Comparison of ENCODE assay signal across 8 cellular contexts in the genomic region with DNA sequence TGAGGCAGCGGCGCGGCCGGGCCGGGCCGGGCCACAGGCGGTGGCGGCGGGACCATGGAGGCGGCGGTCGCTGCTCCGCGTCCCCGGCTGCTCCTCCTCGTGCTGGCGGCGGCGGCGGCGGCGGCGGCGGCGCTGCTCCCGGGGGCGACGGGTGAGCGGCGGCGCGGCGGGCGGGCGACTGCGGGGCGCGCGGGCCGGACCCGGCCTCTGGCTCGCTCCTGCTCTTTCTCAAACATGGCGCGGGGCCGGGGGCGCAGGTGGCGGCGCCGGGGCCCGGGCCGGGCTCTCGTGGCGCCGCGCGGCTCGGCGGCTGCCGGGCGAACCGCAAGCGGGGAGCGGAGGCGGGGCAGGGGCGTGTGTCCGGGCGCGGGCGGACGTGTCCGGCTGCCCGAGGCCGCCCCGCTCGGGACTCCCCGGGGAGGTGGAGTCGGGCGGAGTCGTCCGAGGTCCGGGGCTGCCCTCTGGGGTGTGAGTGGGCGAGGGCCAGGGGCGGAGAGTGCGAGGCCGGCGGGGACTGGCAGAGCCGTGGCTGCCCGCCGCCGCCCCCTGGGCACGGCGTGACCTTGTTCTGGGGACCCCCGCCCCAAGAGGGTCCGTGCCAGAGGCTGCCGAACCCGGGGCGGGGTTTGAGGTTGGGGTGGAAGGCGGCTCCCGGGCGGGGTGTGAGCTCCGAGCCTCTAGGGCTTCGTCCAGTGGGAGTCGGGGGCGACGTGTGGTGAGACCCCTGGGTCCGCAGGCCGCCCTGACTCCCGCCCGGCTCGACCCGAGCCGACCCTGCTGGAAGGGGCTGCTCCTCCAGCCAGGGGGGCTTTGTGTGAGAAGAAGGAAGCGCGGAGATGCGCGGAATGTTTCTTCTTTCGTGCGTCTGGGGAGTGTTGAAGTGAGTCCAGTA. TPM values are rescaled to one million over a fixed set of nuclear protein-coding genes. Genes with fewer than 3 reads are reported as not detected.
DNase-seq lines count a peak whose midpoint lies in the region; FAIRE-seq and TF ChIP-seq lines count a peak whose summit lies in the region.

No MANE protein-coding gene starts in this region.

- no peak overlapping the region for H3K18ac ChIP-seq in H1 (ENCODE audit: extremely low read depth, low read length)
- peak overlapping the region; percentile 85 to 98 for H3K18ac ChIP-seq in mesenchymal stem cell (ENCODE audit: low read depth in 1 of 2, low read length in 2 of 2)

- peaks cover 6 to 47% of the 10 kb centered on the region in 2 experiments for H3K79me2 ChIP-seq in H1 (ENCODE audit: control insufficient read depth in 1 of 2, insufficient read depth in 2 of 2, low read length in 2 of 2)

- no peak for TF ChIP-seq EP300 in H1 (IDR thresholded peaks at IDR 0.05; ENCODE audit: borderline replicate concordance in 1 of 2, low read depth in 2 of 2, low read length in 2 of 2)

- POLR2A ChIA-PET in HEK293 (lab: Yijun Ruan, JAX) = interaction anchor here (0.7 to 1.9 kb wide), 5 partner anchors 9 to 104 kb away, joined by 3 to 5 read pairs (median 4); no protein-coding TSS in a partner anchor
- POLR2A ChIA-PET in activated CD4-positive, alpha-beta memory T cell treated with anti-CD3 and anti-CD28 coated beads for 36 hours (lab: Charles Lee) = interaction anchor here (0.9 to 1.9 kb wide), 4 partner anchors 9 to 29 kb away, joined by 3 to 11 read pairs (median 5); no protein-coding TSS in a partner anchor
- POLR2A ChIA-PET in H1 (lab: Charles Lee; ENCODE audit: partially characterized antibody) = interaction anchor here (0.6 to 2.8 kb wide), 14 partner anchors 8 to 1419 kb away, joined by 3 to 11 read pairs (median 3); partner anchors contain the start of genes ALG2 and SEC61B

- intact Hi-C loops in activated CD4-positive, alpha-beta memory T cell treated with anti-CD3 and anti-CD28 coated beads for 36 hours (cut with micrococcal nuclease) = loop anchor here (1.0 to 10.0 kb wide), 2 partner anchors 301 to 714 kb away; partner anchors contain the start of gene GALNT12

- H2BK20ac ChIP-seq in H1 (ENCODE audit: low read length) = no peak overlapping the region

- H2BK5ac ChIP-seq in H1 (ENCODE audit: low read depth, low read length) (no peak overlapping the region), mesenchymal stem cell (ENCODE audit: low read depth, low read length, poor library complexity, severe bottlenecking) (peak overlapping the region; percentile 94)

- H2BK15ac ChIP-seq in H1 (ENCODE audit: low read length) = no peak overlapping the region
- peak overlapping the region; percentile 98 for H2BK15ac ChIP-seq in mesenchymal stem cell (ENCODE audit: low read depth, poor library complexity, severe bottlenecking)

- H3K4me2 ChIP-seq in H1 (ENCODE audit: insufficient read depth in 1 of 2, low read depth in 2 of 2, low read length in 2 of 2) = peak overlapping the region; percentile 51 to 68
- peak overlapping the region; percentile 85 for H3K4me2 ChIP-seq in mesenchymal stem cell (ENCODE audit: low read length, poor library complexity, severe bottlenecking)

- peak overlapping the region; percentile 80 for H3K4me3 Mint-ChIP-seq in activated CD4-positive, alpha-beta memory T cell treated with anti-CD3 and anti-CD28 coated beads for 36 hours
- H3K4me3 Mint-ChIP-seq in stimulated activated naive CD8-positive, alpha-beta T cell treated with anti-CD3 and anti-CD28 coated beads, Interleukin-15, Interleukin-2, amounts not matched to agents 100 ng/mL and 50 ng/mL, for 24 hours = peak overlapping the region; percentile 86

- TF ChIP-seq RAD21 in H1 (IDR thresholded peaks at IDR 0.05 in 1 of 2, conservative IDR thresholded peaks at IDR 0.05 in 1 of 2; ENCODE audit: low read depth in 2 of 2, low read length in 2 of 2) = no peak

- no peak overlapping the region for H3K4ac ChIP-seq in H1 (replicated peaks; ENCODE audit: insufficient read length, low read depth, low read length)
- peak overlapping the region; percentile 95 to 98 for H3K4ac ChIP-seq in mesenchymal stem cell (ENCODE audit: low read depth in 1 of 2, low read length in 2 of 2)

- TF ChIP-seq POLR2A in H1 (IDR thresholded peaks at IDR 0.05; ENCODE audit: control extremely low read depth in 1 of 2, low read depth in 2 of 2, low read length in 2 of 2) = no peak; a peak in 1 of 3 replicates

- H3K4me3 ChIP-seq in HEK293 (ENCODE audit: low read depth, low read length) (peak overlapping the region; percentile 74), H1 (ENCODE audit: extremely low read depth in 1 of 4, insufficient read depth in 2 of 4, low read depth in 3 of 4, low read length in 4 of 4) (peak overlapping the region; percentile 46 to 92 (median 82)), mesenchymal stem cell (ENCODE audit: insufficient read depth in 1 of 2, low read depth in 1 of 2, low read length in 2 of 2) (peak overlapping the region; percentile 89 to 96)

- H3K4me1 Mint-ChIP-seq in activated CD4-positive, alpha-beta memory T cell treated with anti-CD3 and anti-CD28 coated beads for 36 hours (ENCODE audit: low read depth) = peaks cover 48% of the 10 kb centered on the region
- peaks cover 59% of the 10 kb centered on the region for H3K4me1 Mint-ChIP-seq in stimulated activated naive CD8-positive, alpha-beta T cell treated with anti-CD3 and anti-CD28 coated beads, Interleukin-15, Interleukin-2, amounts not matched to agents 100 ng/mL and 50 ng/mL, for 24 hours (ENCODE audit: low read depth)

- H3K27ac Mint-ChIP-seq in activated CD4-positive, alpha-beta memory T cell treated with anti-CD3 and anti-CD28 coated beads for 36 hours = peak overlapping the region; percentile 42
- peak overlapping the region; percentile 85 for H3K27ac Mint-ChIP-seq in stimulated activated naive CD8-positive, alpha-beta T cell treated with anti-CD3 and anti-CD28 coated beads, Interleukin-15, Interleukin-2, amounts not matched to agents 100 ng/mL and 50 ng/mL, for 24 hours

- CTCF ChIA-PET in HEK293 (lab: Yijun Ruan, JAX) = interaction anchor here (0.6 to 1.5 kb wide), 5 partner anchors 9 to 133 kb away, joined by 3 to 5 read pairs (median 3); no protein-coding TSS in a partner anchor
- CTCF ChIA-PET in activated CD4-positive, alpha-beta memory T cell treated with anti-CD3 and anti-CD28 coated beads for 36 hours (lab: Charles Lee) = interaction anchor here (0.7 to 1.9 kb wide), 8 partner anchors 8 to 720 kb away, joined by 3 to 12 read pairs (median 4); no protein-coding TSS in a partner anchor
- CTCF ChIA-PET in H1 (lab: Charles Lee; ENCODE audit: partially characterized antibody) = interaction anchor here (0.7 to 2.6 kb wide), 12 partner anchors 14 to 329 kb away, joined by 3 to 16 read pairs (median 4); no protein-coding TSS in a partner anchor

- H2AK5ac ChIP-seq in H1 (ENCODE audit: low read depth, low read length) (no peak overlapping the region), mesenchymal stem cell (ENCODE audit: low read length, severe bottlenecking) (no peak overlapping the region)

- TF ChIP-seq CTCF in HEK293 (tag by site-specific recombination; IDR thresholded peaks at IDR 0.05) (no peak), H1 (IDR thresholded peaks at IDR 0.05; ENCODE audit: control extremely low read depth in 1 of 3, insufficient read depth in 1 of 3, low read depth in 1 of 3, low read length in 3 of 3) (no peak)

- H3K9me3 ChIP-seq in HEK293 (ENCODE audit: control insufficient read depth, insufficient read depth, low read depth, low read length) (no peaks in the 10 kb centered on the region), H1 (ENCODE audit: insufficient read depth in 2 of 2, low read depth in 1 of 2, low read length in 1 of 2) (no peaks in the 10 kb centered on the region), mesenchymal stem cell (ENCODE audit: control insufficient read depth, low read length) (no peaks in the 10 kb centered on the region)

- no peak overlapping the region for H4K91ac ChIP-seq in H1 (replicated peaks; ENCODE audit: insufficient read length, low read length)
- H4K91ac ChIP-seq in mesenchymal stem cell (ENCODE audit: low read length) = peak overlapping the region; percentile 80

- no peaks in the 10 kb centered on the region for H3K36me3 Mint-ChIP-seq in activated CD4-positive, alpha-beta memory T cell treated with anti-CD3 and anti-CD28 coated beads for 36 hours
- no peaks in the 10 kb centered on the region for H3K36me3 Mint-ChIP-seq in stimulated activated naive CD8-positive, alpha-beta T cell treated with anti-CD3 and anti-CD28 coated beads, Interleukin-15, Interleukin-2, amounts not matched to agents 100 ng/mL and 50 ng/mL, for 24 hours (ENCODE audit: low read depth)

- H3K9ac ChIP-seq in H1 (replicated peaks in 1 of 4; ENCODE audit: extremely low read depth in 1 of 4, low read depth in 3 of 4, low read length in 3 of 4) (peak overlapping the region; percentile 56 to 99 (median 70)), mesenchymal stem cell (ENCODE audit: low read length) (peak overlapping the region; percentile 93)

- H4K20me1 ChIP-seq in H1 (replicated peaks in 1 of 2; ENCODE audit: control insufficient read depth in 1 of 2, insufficient read depth in 2 of 2, low read length in 2 of 2) = peaks cover 4 to 12% of the 10 kb centered on the region in 2 experiments

- DNase-seq in NCI-H2171 (lab: John Stamatoyannopoulos, UW) (peak; percentile 37), NCI-H2171 treated with DMSO at 0.1 percent for 48 hours (lab: John Stamatoyannopoulos, UW) (no peak), M059J (ENCODE audit: low read depth) (peak; percentile 80), H1 (ENCODE audit: low read depth in 1 of 2, low spot score in 2 of 2) (peak in 1 of 2 experiments; percentile 80), mesenchymal stem cell (peak; percentile 83)
- peak; percentile 56 for DNase-seq in activated CD4-positive, alpha-beta memory T cell treated with anti-CD3 and anti-CD28 coated beads for 36 hours

- no peaks in the 10 kb centered on the region; a peak in 1 of 7 replicates for H3K27me3 ChIP-seq in H1 (replicated peaks in 1 of 4; ENCODE audit: control insufficient read depth in 3 of 4, extremely low read depth in 1 of 4, insufficient read depth in 3 of 4, low read length in 3 of 4)
- no peaks in the 10 kb centered on the region for H3K27me3 ChIP-seq in mesenchymal stem cell (ENCODE audit: control insufficient read depth in 1 of 2, insufficient read depth in 1 of 2, low read length in 2 of 2)

- peaks cover 7% of the 10 kb centered on the region for H3K23me2 ChIP-seq in H1 (ENCODE audit: low read depth, low read length)

- H3K27ac ChIP-seq in HEK293 (ENCODE audit: extremely low read depth, low read depth, low read length) (peak overlapping the region; percentile 55; the same call in 1 of the 2 replicates), H1 (ENCODE audit: low read depth, low read length) (peak overlapping the region; percentile 51; the same call in 1 of the 2 replicates), mesenchymal stem cell (ENCODE audit: low read length, poor library complexity, severe bottlenecking) (peak overlapping the region; percentile 50)

- no peak overlapping the region for H2BK120ac ChIP-seq in H1 (replicated peaks; ENCODE audit: low read depth, low read length)
- H2BK120ac ChIP-seq in mesenchymal stem cell (ENCODE audit: low read depth, low read length) = peak overlapping the region; percentile 95

- H2BK12ac ChIP-seq in H1 (ENCODE audit: low read depth, low read length) = no peak overlapping the region
- peak overlapping the region in 1 of 2 experiments; percentile 88 for H2BK12ac ChIP-seq in mesenchymal stem cell (ENCODE audit: low read length in 2 of 2)

- H3K36me3 ChIP-seq in HEK293 (ENCODE audit: control insufficient read depth in 2 of 2, insufficient read depth in 1 of 2, low read length in 2 of 2) = no peaks in the 10 kb centered on the region
- no peaks in the 10 kb centered on the region for H3K36me3 ChIP-seq in H1 (ENCODE audit: control insufficient read depth in 2 of 4, insufficient read depth in 4 of 4, low read length in 3 of 4)
- no peaks in the 10 kb centered on the region for H3K36me3 ChIP-seq in mesenchymal stem cell (ENCODE audit: control insufficient read depth in 1 of 2, insufficient read depth in 2 of 2, low read depth in 1 of 2, low read length in 2 of 2)

- H4K8ac ChIP-seq in H1 (ENCODE audit: extremely low read depth, insufficient read depth, low read length) (peak overlapping the region; percentile 82), mesenchymal stem cell (ENCODE audit: low read length) (peak overlapping the region; percentile 19)

- H3K4me1 ChIP-seq in HEK293 (ENCODE audit: control insufficient read depth, insufficient read depth, low read length) (no peaks in the 10 kb centered on the region), H1 (replicated peaks in 1 of 4; ENCODE audit: control insufficient read depth in 3 of 4, insufficient read depth in 4 of 4, low read length in 3 of 4) (peaks cover 0 to 3% (median 2%) of the 10 kb centered on the region in 4 experiments; a peak in 3 of 7 replicates), mesenchymal stem cell (ENCODE audit: control insufficient read depth, insufficient read depth, low read depth, low read length) (peaks cover 10% of the 10 kb centered on the region)

- no peak overlapping the region for H4K5ac ChIP-seq in H1 (ENCODE audit: insufficient read length, low read depth, low read length)

- no peaks in the 10 kb centered on the region for H3K9me3 Mint-ChIP-seq in activated CD4-positive, alpha-beta memory T cell treated with anti-CD3 and anti-CD28 coated beads for 36 hours
- H3K9me3 Mint-ChIP-seq in stimulated activated naive CD8-positive, alpha-beta T cell treated with anti-CD3 and anti-CD28 coated beads, Interleukin-15, Interleukin-2, amounts not matched to agents 100 ng/mL and 50 ng/mL, for 24 hours = no peaks in the 10 kb centered on the region

- 1% methylated on average over 36 of the region's 118 CpGs; no CpG with 5 or more reads in 1 of the 2 experiments for WGBS in H1 (ENCODE audit: extremely low coverage in 1 of 2, insufficient coverage in 1 of 2, insufficient read length in 1 of 2, insufficient replicate concordance in 2 of 2, low coverage in 1 of 2, low lambda C conversion rate in 2 of 2, missing lambda C conversion rate in 1 of 2), 2 experiments
- 2% methylated on average over 48 of the region's 118 CpGs for WGBS in mesenchymal stem cell

- no peak for FAIRE-seq in H1 (lab: Jason Lieb, UNC)

- H3K27me3 Mint-ChIP-seq in activated CD4-positive, alpha-beta memory T cell treated with anti-CD3 and anti-CD28 coated beads for 36 hours = no peaks in the 10 kb centered on the region
- H3K27me3 Mint-ChIP-seq in stimulated activated naive CD8-positive, alpha-beta T cell treated with anti-CD3 and anti-CD28 coated beads, Interleukin-15, Interleukin-2, amounts not matched to agents 100 ng/mL and 50 ng/mL, for 24 hours = no peaks in the 10 kb centered on the region

- H3K14ac ChIP-seq in H1 (ENCODE audit: insufficient read length) = no peak overlapping the region
- peak overlapping the region in 1 of 2 experiments; percentile 99 for H3K14ac ChIP-seq in mesenchymal stem cell (ENCODE audit: low read length in 2 of 2)

- no peak overlapping the region for H3K23ac ChIP-seq in H1 (ENCODE audit: insufficient read length)
- peak overlapping the region in 1 of 2 experiments; percentile 93 for H3K23ac ChIP-seq in mesenchymal stem cell (ENCODE audit: low read length in 2 of 2)

- H3K79me1 ChIP-seq in H1 (ENCODE audit: low read depth, low read length) (peaks cover 2% of the 10 kb centered on the region; the same call in 1 of the 2 replicates), mesenchymal stem cell (replicated peaks; ENCODE audit: low read length, poor library complexity, severe bottlenecking) (no peaks in the 10 kb centered on the region)

- H2AFZ ChIP-seq in H1 (ENCODE audit: low read length) = no peak overlapping the region
- peak overlapping the region; percentile 85 for H2AFZ ChIP-seq in mesenchymal stem cell (ENCODE audit: low read depth, low read length)

- no peak overlapping the region for H3K56ac ChIP-seq in H1 (replicated peaks; ENCODE audit: insufficient read length, low read depth, low read length)

RNA-seq across cellular contexts. Expression of gene TGFBR1, which starts 0.5 kb away (rescaled TPM):
- 28.9 and 48.1 TPM in 2 replicates for total RNA-seq in M059J (2014; rRNA removed; shearing (Covaris generic))
- total RNA-seq in activated CD4-positive, alpha-beta memory T cell treated with anti-CD3 and anti-CD28 coated beads for 36 hours = 10 to 100 TPM; 25.4 to 26.3 TPM
- total RNA-seq in H1 (2021; fragmentation: NEBNext Ultra II Directional; extraction: Animal tissue kit (Norgen Biotek cat#: 25700)) = 51.7 and 52.4 TPM in 2 replicates
- 16.8 and 18.6 TPM in 2 replicates for polyA plus RNA-seq in H1 (2011; rRNA removed)
- polyA plus RNA-seq in H1 (2011; cell fraction: cytosol; rRNA removed) = 13.3 TPM
- 24.7 TPM for polyA plus RNA-seq in H1 (2011; cell fraction: nucleus; rRNA removed)
- 14.5 to 27.9 TPM (median 23.0 TPM) in 4 replicates for polyA plus RNA-seq in H1 (2012, experiment 1 of 2)
- 1.1 TPM for polyA plus RNA-seq in H1 (2012, experiment 2 of 2)
- polyA plus RNA-seq in H1 (2013, experiment 1 of 2) = 19.4 TPM
- polyA plus RNA-seq in H1 (2013, experiment 2 of 2) = 22.8 TPM
- 192 and 268 TPM in 2 replicates for polyA minus RNA-seq in H1 (2011; rRNA and poly(A)+ RNA removed)
- 46.6 TPM for polyA minus RNA-seq in H1 (2011; cell fraction: cytosol; rRNA and poly(A)+ RNA removed)
- 76.1 TPM for polyA minus RNA-seq in H1 (2011; cell fraction: nucleus; rRNA and poly(A)+ RNA removed)
- 55.8 TPM for polyA plus RNA-seq in mesenchymal stem cell (2013, experiment 1 of 2)
- 57.6 TPM for polyA plus RNA-seq in mesenchymal stem cell (2013, experiment 2 of 2)
